40 cellular contexts compared by ENCODE assay signal in the genomic region with DNA sequence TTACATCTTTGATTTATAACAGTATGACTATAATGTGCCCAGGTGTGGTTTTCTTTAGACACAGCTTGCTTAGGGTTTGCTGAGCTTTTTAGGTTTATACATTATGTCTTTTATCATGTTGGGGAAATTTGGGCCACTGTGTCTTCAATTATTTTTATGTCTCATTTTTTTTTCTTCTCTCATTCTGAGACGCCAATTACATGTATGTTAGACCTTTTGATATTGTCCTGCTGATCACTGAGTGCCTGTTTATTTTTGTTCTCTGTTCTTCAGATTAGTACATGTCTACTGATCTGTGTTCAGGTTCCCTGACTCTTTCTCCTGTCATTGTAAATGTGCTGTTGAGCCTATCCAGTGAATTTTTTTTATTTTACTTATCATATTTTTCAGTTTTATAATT. TPM values are rescaled to one million over a fixed set of nuclear protein-coding genes. Genes with fewer than 3 reads are reported as not detected.
"Had no signal": no experiment of that assay in that cellular context is flagged by ENCODE, and none has a peak within 500 bp of the region (broad histone marks: within the 10 kb centered on the region; RNA-seq: fewer than 3 reads in every experiment).

No MANE protein-coding gene starts in this region.

- DNase-seq: Karpas-422, Kasumi-1, MG63, MM.1S, MV-4-11, NCI-H1048, NCI-H1092, NCI-H1092 treated with DMSO at 0.1 percent for 48 hours, NCI-H1105, NCI-H1105 treated with DMSO at 0.1 percent for 48 hours, NCI-H1417, NCI-H1417 treated with DMSO at 0.1 percent for 48 hours, NCI-H1436, NCI-H1436 treated with DMSO at 0.1 percent for 48 hours, NCI-H146, NCI-H1694, NCI-H1694 treated with DMSO at 0.1 percent for 48 hours, NCI-H187, NCI-H187 treated with DMSO at 0.1 percent for 48 hours, NCI-H1930, NCI-H2029, NCI-H2029 treated with DMSO at 0.1 percent for 48 hours, NCI-H2081, NCI-H2081 treated with DMSO at 0.1 percent for 48 hours, NCI-H2171, NCI-H2171 treated with DMSO at 0.1 percent for 48 hours, NCI-H2227 treated with DMSO at 0.1 percent for 48 hours, NCI-H226, NCI-H345, NCI-H446, NCI-H446 treated with DMSO at 0.1 percent for 48 hours, NCI-H510A, NCI-H510A treated with DMSO at 0.1 percent for 48 hours, NCI-H524, NCI-H524 treated with DMSO at 0.1 percent for 48 hours, NCI-H526, NCI-H526 treated with DMSO at 0.1 percent for 48 hours had no signal

- H3K36me3 ChIP-seq: MG63 had no signal

- H3K4me3 ChIP-seq: MG63 had no signal

- H3K27me3 ChIP-seq: MG63 had no signal

- H3K9me3 ChIP-seq: MG63 had no signal

RNA-seq across cellular contexts. Expression of a gene that starts 36.1 kb away (rescaled TPM):
- total RNA-seq: M059J, NCI-H460 had no signal

RNA-seq across cellular contexts. Expression of a gene that starts 57.7 kb away (rescaled TPM):
- total RNA-seq: NCI-H460 had no signal

RNA-seq across cellular contexts. Expression of a gene that starts 58.1 kb away (rescaled TPM):
- total RNA-seq: LHCN-M2 had no signal
